Comparison of ENCODE assay signal across 8 cellular contexts in genomic region chr7:151060416-151061234, GRCh38. TPM values are rescaled to one million over a fixed set of nuclear protein-coding genes. Genes with fewer than 3 reads are reported as not detected.
DNase-seq lines count a peak whose midpoint lies in the region; ATAC-seq and TF ChIP-seq lines count a peak whose summit lies in the region.

No MANE protein-coding gene starts in this region.

- POLR2A ChIA-PET in CD4-positive, alpha-beta T cell (lab: Charles Lee) = interaction anchor here (1.1 to 1.8 kb wide), 2 partner anchors 9 to 32 kb away, joined by 3 to 5 read pairs; partner anchors contain the start of gene ABCB8
- POLR2A ChIA-PET in HEK293T (lab: Yijun Ruan, JAX) = interaction anchor here (0.7 to 4.3 kb wide), 7 partner anchors 17 to 40 kb away, joined by 3 to 38 read pairs (median 8); partner anchors contain the start of genes ABCB8, AGAP3 and FASTK
- POLR2A ChIA-PET in activated CD4-positive, alpha-beta memory T cell treated with anti-CD3 and anti-CD28 coated beads for 36 hours (lab: Charles Lee) = interaction anchor here (0.7 to 2.1 kb wide), 5 partner anchors 10 to 50 kb away, joined by 3 to 5 read pairs (median 3); partner anchors contain the start of gene TMUB1

- intact Hi-C loops in CD4-positive, alpha-beta T cell (cut with DNase I, micrococcal nuclease) = no loop called here
- intact Hi-C loops in activated CD4-positive, alpha-beta memory T cell treated with anti-CD3 and anti-CD28 coated beads for 36 hours (cut with micrococcal nuclease) = no loop called here

- H3K27me3 ChIP-seq in CD4-positive, alpha-beta T cell (ENCODE audit: control insufficient read depth, insufficient read depth, low read length) = no peaks in the 10 kb centered on the region
- H3K27me3 ChIP-seq in parathyroid adenoma (ENCODE audit: control insufficient read depth, insufficient read depth, low read length) = no peaks in the 10 kb centered on the region

- H3K9me3 ChIP-seq in CD4-positive, alpha-beta T cell (ENCODE audit: control insufficient read depth, low read length) = no peaks in the 10 kb centered on the region
- no peaks in the 10 kb centered on the region for H3K9me3 ChIP-seq in parathyroid adenoma (ENCODE audit: control insufficient read depth, low read length)

- peak overlapping the region; percentile 91 for H3K4me2 ChIP-seq in parathyroid adenoma (ENCODE audit: low read length)

- H3K9me3 Mint-ChIP-seq in CD4-positive, alpha-beta T cell = no peaks in the 10 kb centered on the region
- no peaks in the 10 kb centered on the region for H3K9me3 Mint-ChIP-seq in activated CD4-positive, alpha-beta memory T cell treated with anti-CD3 and anti-CD28 coated beads for 36 hours

- DNase-seq in CD4-positive, alpha-beta T cell = no peak
- DNase-seq in HEK293T (ENCODE audit: extremely low spot score) = no peak
- DNase-seq in activated CD4-positive, alpha-beta memory T cell treated with anti-CD3 and anti-CD28 coated beads for 36 hours = peak; percentile 38
- peak; percentile 27 to 64 for DNase-seq in foreskin fibroblast
- DNase-seq in activated CD4-positive, CD25-positive, alpha-beta regulatory T cell treated with anti-CD3 and anti-CD28 coated beads, Interleukin-2, amount 50 U/mL, for 72 hours = no peak
- DNase-seq in stimulated activated naive CD4-positive, alpha-beta T cell treated with Interleukin-2 at 50 U/mL for 16 hours (lab: John Stamatoyannopoulos, UW) = no peak

- H3K27ac ChIP-seq in CD4-positive, alpha-beta T cell (ENCODE audit: low read depth, low read length) = no peak overlapping the region
- peak overlapping the region; percentile 100 for H3K27ac ChIP-seq in parathyroid adenoma

- H3K4me1 ChIP-seq in parathyroid adenoma = peaks cover 56% of the 10 kb centered on the region

- peaks cover 2% of the 10 kb centered on the region for H3K79me2 ChIP-seq in parathyroid adenoma

- TF ChIP-seq CTCF in CD4-positive, alpha-beta T cell (IDR thresholded peaks at IDR 0.05) = no peak
- TF ChIP-seq CTCF in foreskin fibroblast (IDR thresholded peaks at IDR 0.05; ENCODE audit: low read depth, low read length) (no peak), parathyroid adenoma (IDR thresholded peaks at IDR 0.05) (peak; percentile 31)

- peak overlapping the region; percentile 91 for H3K27ac Mint-ChIP-seq in CD4-positive, alpha-beta T cell
- H3K27ac Mint-ChIP-seq in activated CD4-positive, alpha-beta memory T cell treated with anti-CD3 and anti-CD28 coated beads for 36 hours = no peak overlapping the region

- CTCF ChIA-PET in CD4-positive, alpha-beta T cell (lab: Charles Lee) = interaction anchor here (1.0 to 2.0 kb wide), 3 partner anchors 15 to 50 kb away, joined by 3 to 11 read pairs (median 7); partner anchors contain the start of gene TMUB1
- CTCF ChIA-PET in HEK293T (lab: Yijun Ruan, JAX) = interaction anchor here (1.2 to 1.7 kb wide), 2 partner anchors 43 to 51 kb away, joined by 4 read pairs; no protein-coding TSS in a partner anchor
- CTCF ChIA-PET in activated CD4-positive, alpha-beta memory T cell treated with anti-CD3 and anti-CD28 coated beads for 36 hours (lab: Charles Lee) = interaction anchor here (0.8 to 1.9 kb wide), 8 partner anchors 10 to 64 kb away, joined by 3 to 13 read pairs (median 4); partner anchors contain the start of gene ABCB8

- H2AFZ ChIP-seq in parathyroid adenoma = no peak overlapping the region

- H3K9ac ChIP-seq in parathyroid adenoma = peak overlapping the region; percentile 78

- peak overlapping the region; percentile 88 for H3K4me3 Mint-ChIP-seq in CD4-positive, alpha-beta T cell
- H3K4me3 Mint-ChIP-seq in activated CD4-positive, alpha-beta memory T cell treated with anti-CD3 and anti-CD28 coated beads for 36 hours = peak overlapping the region; percentile 89

- peaks cover 21% of the 10 kb centered on the region for H3K36me3 Mint-ChIP-seq in CD4-positive, alpha-beta T cell (ENCODE audit: low read depth)
- peaks cover 5% of the 10 kb centered on the region for H3K36me3 Mint-ChIP-seq in activated CD4-positive, alpha-beta memory T cell treated with anti-CD3 and anti-CD28 coated beads for 36 hours

- H3K4me3 ChIP-seq in foreskin fibroblast (ENCODE audit: low read depth in 1 of 2, low read length in 2 of 2) (peak overlapping the region; percentile 70 to 88), parathyroid adenoma (ENCODE audit: low read depth, low read length) (peak overlapping the region; percentile 87)

- peaks cover 38% of the 10 kb centered on the region for H3K4me1 Mint-ChIP-seq in CD4-positive, alpha-beta T cell (ENCODE audit: low read depth)
- peaks cover 25% of the 10 kb centered on the region for H3K4me1 Mint-ChIP-seq in activated CD4-positive, alpha-beta memory T cell treated with anti-CD3 and anti-CD28 coated beads for 36 hours (ENCODE audit: low read depth)

- ATAC-seq in CD4-positive, alpha-beta T cell (ENCODE audit: poor library complexity) = no peak
- no peak for ATAC-seq in HG02973 (IDR thresholded peaks at IDR 0.05; ENCODE audit: unreplicated experiment)

- H3K36me3 ChIP-seq in parathyroid adenoma (ENCODE audit: control insufficient read depth, insufficient read depth, low read length) = no peaks in the 10 kb centered on the region

- H3K27me3 Mint-ChIP-seq in CD4-positive, alpha-beta T cell = no peaks in the 10 kb centered on the region
- no peaks in the 10 kb centered on the region for H3K27me3 Mint-ChIP-seq in activated CD4-positive, alpha-beta memory T cell treated with anti-CD3 and anti-CD28 coated beads for 36 hours

TF ChIP-seq in HEK293T, 16 proteins besides CTCF, POLR2A, EP300 and RAD21:
- TF ChIP-seq FOXK2 (IDR thresholded peaks at IDR 0.05) (no peak), ZNF384 (IDR thresholded peaks at IDR 0.05) (no peak), NFRKB (IDR thresholded peaks at IDR 0.05) (no peak), TARDBP (IDR thresholded peaks at IDR 0.05) (no peak), CTBP1 (IDR thresholded peaks at IDR 0.05; ENCODE audit: borderline replicate concordance) (no peak), HDGF (IDR thresholded peaks at IDR 0.05; ENCODE audit: borderline replicate concordance) (peak; percentile 84; the same call in 1 of the 2 replicates), FOXA1 (IDR thresholded peaks at IDR 0.05) (no peak)

RNA-seq across cellular contexts. Expression of gene SLC4A2, which starts 1.2 kb away (rescaled TPM):
- total RNA-seq in CD4-positive, alpha-beta T cell = 10 to 100 TPM; 27.1 to 31.4 TPM
- 10 to 100 TPM; 46.7 to 50.5 TPM for total RNA-seq in activated CD4-positive, alpha-beta memory T cell treated with anti-CD3 and anti-CD28 coated beads for 36 hours

RNA-seq across cellular contexts. Expression of gene CDK5, which starts 2.9 kb away (rescaled TPM):
- total RNA-seq in CD4-positive, alpha-beta T cell = 1 to 10 TPM; 3.1 to 3.5 TPM
- 10 to 100 TPM; 12.8 to 14.1 TPM for total RNA-seq in activated CD4-positive, alpha-beta memory T cell treated with anti-CD3 and anti-CD28 coated beads for 36 hours

RNA-seq across cellular contexts. Expression of gene ASIC3, which starts 12.3 kb away (rescaled TPM):
- 10 to 100 TPM; 13.8 to 15.2 TPM for total RNA-seq in CD4-positive, alpha-beta T cell
- total RNA-seq in activated CD4-positive, alpha-beta memory T cell treated with anti-CD3 and anti-CD28 coated beads for 36 hours = 1 to 10 TPM; 5.3 to 7.6 TPM

RNA-seq across cellular contexts. Expression of gene FASTK, which starts 20.0 kb away (rescaled TPM):
- 10 to 100 TPM; 82.2 to 84.2 TPM for total RNA-seq in CD4-positive, alpha-beta T cell
- total RNA-seq in activated CD4-positive, alpha-beta memory T cell treated with anti-CD3 and anti-CD28 coated beads for 36 hours = 10 to 100 TPM; 56.8 to 57.4 TPM

RNA-seq across cellular contexts. Expression of gene TMUB1, which starts 22.7 kb away (rescaled TPM):
- 10 to 100 TPM; 44.5 to 46.6 TPM for total RNA-seq in CD4-positive, alpha-beta T cell
- 10 to 100 TPM; 53.8 to 60.9 TPM for total RNA-seq in activated CD4-positive, alpha-beta memory T cell treated with anti-CD3 and anti-CD28 coated beads for 36 hours

Comparison
In these comparisons a context has a peak if more than half of its experiments do, and no peak if none do; other contexts are left out.
1. DNase-seq: peak in activated CD4-positive, alpha-beta memory T cell treated with anti-CD3 and anti-CD28 coated beads for 36 hours (single experiment) and foreskin fibroblast (2 of 2); none in CD4-positive, alpha-beta T cell (0 of 10), HEK293T (single experiment), activated CD4-positive, CD25-positive, alpha-beta regulatory T cell treated with anti-CD3 and anti-CD28 coated beads, Interleukin-2, amount 50 U/mL, for 72 hours (single experiment) and stimulated activated naive CD4-positive, alpha-beta T cell treated with Interleukin-2 at 50 U/mL for 16 hours (single experiment).